In the genomic region with DNA sequence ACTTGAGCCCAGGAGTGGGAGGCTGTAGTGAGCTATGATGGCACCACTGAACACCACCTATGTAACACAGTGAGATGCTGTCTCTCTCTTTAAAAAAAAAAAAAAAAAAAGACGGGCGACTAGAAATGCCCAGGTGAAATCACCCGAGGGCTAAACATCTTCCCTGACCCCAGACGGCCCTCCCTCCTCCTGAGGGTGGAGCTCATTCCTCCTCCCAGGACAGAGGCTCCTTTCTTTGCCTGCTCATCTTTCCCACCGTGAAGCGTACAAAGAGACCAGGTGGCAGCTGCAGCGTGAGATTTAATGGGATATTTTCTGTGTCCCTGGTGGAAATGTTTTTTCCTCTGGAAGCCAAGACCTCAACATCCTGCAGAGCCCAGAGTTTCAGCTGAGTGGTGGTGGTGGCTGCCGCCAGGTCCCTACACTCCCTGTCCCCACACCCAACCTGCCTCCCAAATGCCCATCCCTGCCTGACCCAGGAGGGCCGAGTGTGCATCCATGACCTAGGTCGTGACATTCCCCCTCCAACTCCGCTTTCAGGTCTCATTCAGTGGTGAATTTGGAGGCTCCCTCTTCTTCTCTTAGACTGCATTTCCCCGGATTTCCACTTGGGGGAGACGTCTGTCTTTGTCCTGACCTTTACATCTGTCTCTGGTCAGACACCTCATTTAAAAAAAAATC, we compare ENCODE assay signal across 9 cellular contexts. TPM values are rescaled to one million over a fixed set of nuclear protein-coding genes. Genes with fewer than 3 reads are reported as not detected.
A peak's percentile ranks its signal among the peaks of the same experiment; 100 is the strongest.
DNase-seq lines count a peak whose midpoint lies in the region; FAIRE-seq and TF ChIP-seq lines count a peak whose summit lies in the region.
"Had no signal": no experiment of that assay in that cellular context is flagged by ENCODE, and none has a peak within 500 bp of the region (broad histone marks: within the 10 kb centered on the region; RNA-seq: fewer than 3 reads in every experiment).

No MANE protein-coding gene starts in this region.

- intact Hi-C loops in MCF 10A (cut with micrococcal nuclease) (loop anchor here (1.0 to 2.0 kb wide), 2 partner anchors 402 to 484 kb away; no protein-coding TSS in a partner anchor), kidney (cut with DNase I) (no loop called here)

- BruUV-seq in MCF 10A (replicated peaks; lab: Mats Ljungman, UMichigan), result no TSS peak

- DNase-seq in NCI-H2081 (lab: John Stamatoyannopoulos, UW), result peak; percentile 43 to 53
- DNase-seq in NCI-H2081 treated with DMSO at 0.1 percent for 48 hours (lab: John Stamatoyannopoulos, UW), result no peak
- peak; percentile 68 for DNase-seq in KBM-7
- peak; percentile 76 for DNase-seq in RPMI8226
- peak; percentile 73 for DNase-seq in MCF 10A (ENCODE audit: unreplicated experiment)
- peak; percentile 38 for DNase-seq in kidney
- DNase-seq in stimulated activated naive CD4-positive, alpha-beta T cell treated with Interleukin-2 at 50 U/mL for 16 hours (lab: John Stamatoyannopoulos, UW), result peak; percentile 13
- DNase-seq in NK-92 (lab: John Stamatoyannopoulos, UW; ENCODE audit: unreplicated experiment), result no peak

- TF ChIP-seq CTCF in MCF 10A (IDR thresholded peaks at IDR 0.05; ENCODE audit: unreplicated experiment) (peak; percentile 71), kidney (IDR thresholded peaks at IDR 0.05; ENCODE audit: borderline replicate concordance, extremely low read depth, insufficient read depth) (peak; percentile 56)

- peaks cover 7% of the 10 kb centered on the region for H3K36me3 Mint-ChIP-seq in MCF 10A (ENCODE audit: insufficient read depth, unreplicated experiment)

- H3K9me3 Mint-ChIP-seq in MCF 10A (ENCODE audit: unreplicated experiment), result no peaks in the 10 kb centered on the region

- no peaks in the 10 kb centered on the region for H3K4me1 ChIP-seq in kidney (ENCODE audit: control insufficient read depth in 1 of 2, insufficient read depth in 1 of 2, low read depth in 1 of 2, low read length in 2 of 2)
- H3K4me1 ChIP-seq: BLaER1 treated with 17β-estradiol and CSF1 and Interleukin-3, amounts not matched to agents 10 nM and 100 nM had no signal

- H3K27ac Mint-ChIP-seq in MCF 10A (ENCODE audit: low read depth, unreplicated experiment), result no peak overlapping the region

- no peak overlapping the region for H3K27ac ChIP-seq in kidney (ENCODE audit: low read depth in 2 of 2, low read length in 2 of 2)
- H3K27ac ChIP-seq: BLaER1 treated with 17β-estradiol and CSF1 and Interleukin-3, amounts not matched to agents 10 nM and 100 nM had no signal

- H3K4me1 Mint-ChIP-seq in MCF 10A (ENCODE audit: insufficient read depth, unreplicated experiment), result no peaks in the 10 kb centered on the region

- H3K4me3 Mint-ChIP-seq in MCF 10A (ENCODE audit: unreplicated experiment), result no peak overlapping the region

- H3K9ac ChIP-seq in kidney (ENCODE audit: low read length in 2 of 2), result no peak overlapping the region
- H3K9ac ChIP-seq: BLaER1 treated with 17β-estradiol and CSF1 and Interleukin-3, amounts not matched to agents 10 nM and 100 nM had no signal

- FAIRE-seq in kidney (lab: Jason Lieb, UNC), result no peak

- CTCF ChIA-PET in MCF 10A (lab: Yijun Ruan, JAX), result interaction anchor here (0.5 to 21.9 kb wide), 34 partner anchors 8 to 1839 kb away, joined by 3 to 537 read pairs (median 3); partner anchors contain the start of gene ACSM5

- POLR2A ChIA-PET in MCF 10A (lab: Yijun Ruan, JAX), result no interaction called here

- no peaks in the 10 kb centered on the region for H3K36me3 ChIP-seq in kidney (ENCODE audit: control insufficient read depth in 1 of 2, insufficient read depth in 2 of 2, low read length in 2 of 2)
- H3K36me3 ChIP-seq: BLaER1 treated with 17β-estradiol and CSF1 and Interleukin-3, amounts not matched to agents 10 nM and 100 nM had no signal

- no peaks in the 10 kb centered on the region for H3K9me3 ChIP-seq in kidney (ENCODE audit: control insufficient read depth in 1 of 2, low read length in 2 of 2)

- no peaks in the 10 kb centered on the region for H3K27me3 Mint-ChIP-seq in MCF 10A (ENCODE audit: insufficient read depth, unreplicated experiment)

- in situ Hi-C loops in KBM-7 (cut with MboI; ENCODE audit: low pct_unique_long_range_greater_than_20kb, low sequenced_read_pairs), result no loop called here

- H3K4me3 ChIP-seq in kidney (ENCODE audit: low read length in 2 of 2), result no peak overlapping the region
- H3K4me3 ChIP-seq: BLaER1 treated with 17β-estradiol and CSF1 and Interleukin-3, amounts not matched to agents 10 nM and 100 nM had no signal

RNA-seq across cellular contexts. Expression of gene GPRC5B, which starts 14.4 kb away (rescaled TPM):
- not detected in 2 replicates for total RNA-seq in MCF 10A (2022)
- total RNA-seq in kidney, result 53.1 TPM
- polyA plus RNA-seq in kidney (ENCODE audit: insufficient read depth, low read depth, low replicate concordance), result 66.3 TPM

Comparison
In these comparisons a context has a peak if more than half of its experiments do, and no peak if none do; other contexts are left out.
1. DNase-seq: peak in NCI-H2081 (2 of 2), KBM-7 (single experiment), RPMI8226 (single experiment), MCF 10A (single experiment), kidney (single experiment) and stimulated activated naive CD4-positive, alpha-beta T cell treated with Interleukin-2 at 50 U/mL for 16 hours (single experiment); none in NCI-H2081 treated with DMSO at 0.1 percent for 48 hours (single experiment) and NK-92 (single experiment).
2. RNA of gene GPRC5B, which starts 14.4 kb away (total RNA-seq): 53.1 TPM in kidney (single experiment); not detected in MCF 10A; every median in the first group is over 10 times any median in the second.